8 cellular contexts compared by ENCODE assay signal in the genomic region with DNA sequence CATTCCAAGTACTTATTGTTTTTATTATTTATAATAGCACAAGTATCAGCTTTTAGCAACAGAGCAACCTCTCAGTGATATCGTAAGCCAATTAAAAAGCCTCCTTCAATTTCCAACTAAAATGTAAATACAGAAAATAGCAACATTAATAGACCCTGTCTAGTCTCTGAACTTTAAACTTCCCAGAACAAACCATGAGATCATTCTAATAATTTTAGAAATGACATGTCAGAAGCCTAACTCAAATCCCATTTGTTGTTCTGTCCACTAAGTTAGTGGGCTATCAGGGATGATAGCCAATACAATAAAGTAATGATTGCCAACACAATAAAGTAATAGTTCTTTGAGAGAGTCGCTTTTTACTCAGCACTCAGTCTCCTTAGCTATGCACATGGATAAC. TPM values are rescaled to one million over a fixed set of nuclear protein-coding genes. Genes with fewer than 3 reads are reported as not detected.
"Had no signal": no experiment of that assay in that cellular context is flagged by ENCODE, and none has a peak within 500 bp of the region (broad histone marks: within the 10 kb centered on the region; RNA-seq: fewer than 3 reads in every experiment).

No MANE protein-coding gene starts in this region.

- ATAC-seq: HepG2, K562 had no signal

- H3K4me3 ChIP-seq: K562 had no signal

- DNase-seq: IMR-90, KBM-7, KG1 had no signal

- H3K27ac ChIP-seq: HL-60 had no signal

RNA-seq across cellular contexts. Expression of a gene that starts 22.3 kb away (rescaled TPM):
- total RNA-seq: HT-29, HT1080 had no signal
